Comparison of ENCODE assay signal across 1 cellular context in the genomic region with DNA sequence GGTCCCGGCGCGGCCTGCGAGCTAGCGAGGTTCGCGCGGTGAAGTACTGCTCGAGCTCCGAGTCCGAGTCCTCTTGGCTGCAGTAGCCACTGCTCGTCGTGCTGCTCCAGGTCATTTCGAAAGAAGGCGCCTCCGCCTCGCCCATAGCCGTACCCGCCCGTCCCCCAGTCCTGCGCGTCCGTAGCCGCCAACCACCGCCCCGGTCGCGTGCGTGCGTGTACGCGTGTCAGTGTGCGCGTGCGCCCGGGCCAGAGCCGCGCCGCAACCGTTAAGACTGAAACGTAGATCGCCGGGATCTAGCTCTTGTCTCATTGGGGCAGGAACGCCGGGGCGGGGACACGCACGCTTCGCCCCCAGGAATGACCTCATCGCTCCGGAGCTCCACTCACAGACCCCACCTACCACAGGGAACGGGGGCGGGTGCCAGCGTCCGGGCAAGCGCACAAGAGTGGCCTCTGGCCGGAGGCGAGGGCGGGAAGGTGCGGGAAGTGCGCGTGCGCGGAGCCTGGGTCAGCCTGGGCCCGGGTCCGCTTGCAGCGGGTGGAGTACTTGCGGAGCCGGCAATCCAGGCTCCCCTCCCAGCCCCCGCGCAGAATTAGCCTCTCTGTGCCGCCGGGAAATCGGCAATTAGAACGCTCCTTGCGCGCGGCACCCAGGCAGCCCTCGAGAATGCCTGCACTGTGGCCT.
A peak's percentile ranks its signal among the peaks of the same experiment; 100 is the strongest.
TF ChIP-seq lines count a peak whose summit lies in the region.

No MANE protein-coding gene starts in this region.

TF ChIP-seq in neural cell, 6 proteins besides CTCF, POLR2A, EP300 and RAD21:
- TF ChIP-seq POLR2AphosphoS5 (IDR thresholded peaks at IDR 0.05) (peak; percentile 87), SMC3 (conservative IDR thresholded peaks at IDR 0.05; ENCODE audit: poor library complexity) (no peak), EZH2 (IDR thresholded peaks at IDR 0.05; ENCODE audit: borderline replicate concordance, insufficient read depth, low read length, poor library complexity, severe bottlenecking) (no peak), MXI1 (conservative IDR thresholded peaks at IDR 0.05; ENCODE audit: poor library complexity, severe bottlenecking) (peak; percentile 98), TAF1 (IDR thresholded peaks at IDR 0.05; ENCODE audit: low read depth) (peak; percentile 87)
- TF ChIP-seq, protein P1, sequence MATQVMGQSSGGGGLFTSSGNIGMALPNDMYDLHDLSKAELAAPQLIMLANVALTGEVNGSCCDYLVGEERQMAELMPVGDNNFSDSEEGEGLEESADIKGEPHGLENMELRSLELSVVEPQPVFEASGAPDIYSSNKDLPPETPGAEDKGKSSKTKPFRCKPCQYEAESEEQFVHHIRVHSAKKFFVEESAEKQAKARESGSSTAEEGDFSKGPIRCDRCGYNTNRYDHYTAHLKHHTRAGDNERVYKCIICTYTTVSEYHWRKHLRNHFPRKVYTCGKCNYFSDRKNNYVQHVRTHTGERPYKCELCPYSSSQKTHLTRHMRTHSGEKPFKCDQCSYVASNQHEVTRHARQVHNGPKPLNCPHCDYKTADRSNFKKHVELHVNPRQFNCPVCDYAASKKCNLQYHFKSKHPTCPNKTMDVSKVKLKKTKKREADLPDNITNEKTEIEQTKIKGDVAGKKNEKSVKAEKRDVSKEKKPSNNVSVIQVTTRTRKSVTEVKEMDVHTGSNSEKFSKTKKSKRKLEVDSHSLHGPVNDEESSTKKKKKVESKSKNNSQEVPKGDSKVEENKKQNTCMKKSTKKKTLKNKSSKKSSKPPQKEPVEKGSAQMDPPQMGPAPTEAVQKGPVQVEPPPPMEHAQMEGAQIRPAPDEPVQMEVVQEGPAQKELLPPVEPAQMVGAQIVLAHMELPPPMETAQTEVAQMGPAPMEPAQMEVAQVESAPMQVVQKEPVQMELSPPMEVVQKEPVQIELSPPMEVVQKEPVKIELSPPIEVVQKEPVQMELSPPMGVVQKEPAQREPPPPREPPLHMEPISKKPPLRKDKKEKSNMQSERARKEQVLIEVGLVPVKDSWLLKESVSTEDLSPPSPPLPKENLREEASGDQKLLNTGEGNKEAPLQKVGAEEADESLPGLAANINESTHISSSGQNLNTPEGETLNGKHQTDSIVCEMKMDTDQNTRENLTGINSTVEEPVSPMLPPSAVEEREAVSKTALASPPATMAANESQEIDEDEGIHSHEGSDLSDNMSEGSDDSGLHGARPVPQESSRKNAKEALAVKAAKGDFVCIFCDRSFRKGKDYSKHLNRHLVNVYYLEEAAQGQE (IDR thresholded peaks at IDR 0.05; ENCODE audit: borderline replicate concordance): peak; percentile 19
